Comparison of ENCODE assay signal across 1 cellular context in the genomic region with DNA sequence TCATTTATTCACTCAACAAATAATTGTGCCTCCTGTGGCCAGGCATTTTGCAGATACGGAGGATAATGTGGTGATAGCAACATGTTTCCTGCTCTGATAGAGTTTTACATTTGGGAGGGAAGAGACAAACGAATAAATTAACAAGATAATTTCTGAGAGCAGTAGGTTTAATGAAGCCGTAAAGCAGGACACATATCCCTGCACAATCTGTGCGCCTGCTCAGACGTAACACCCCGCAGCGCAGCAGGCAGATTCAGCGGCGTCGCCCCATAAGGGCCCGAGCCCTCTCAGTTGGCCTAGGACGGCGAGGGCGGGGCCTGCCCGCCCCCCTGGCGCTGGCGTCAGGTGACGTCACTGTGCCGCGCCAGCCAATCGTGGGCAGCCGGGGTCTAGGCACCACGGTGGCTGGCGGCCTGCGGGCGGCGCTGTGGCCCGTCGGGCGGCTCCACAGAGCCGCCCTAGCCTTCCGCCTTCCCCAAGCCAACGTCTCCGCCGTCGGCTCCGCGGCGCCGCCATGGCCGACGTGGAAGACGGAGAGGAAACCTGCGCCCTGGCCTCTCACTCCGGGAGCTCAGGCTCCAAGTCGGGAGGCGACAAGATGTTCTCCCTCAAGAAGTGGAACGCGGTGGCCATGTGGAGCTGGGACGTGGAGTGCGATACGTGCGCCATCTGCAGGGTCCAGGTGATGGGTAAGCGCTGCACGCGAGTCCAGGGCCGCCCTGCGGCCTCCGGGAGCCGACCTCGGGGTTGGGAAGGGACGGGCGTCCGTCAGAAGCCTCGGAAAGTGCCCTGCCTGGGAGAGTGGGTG.
TF ChIP-seq lines count a peak whose summit lies in the region.

A gene (plus strand): TSS at position 471 of the 808 bp plus-strand sequence. CDS start 44 bp downstream, at position 515.

TF ChIP-seq in GM12878, 131 proteins besides CTCF, POLR2A, EP300 and RAD21 (continued from another document and continues in another):
- TF ChIP-seq IKZF2 (IDR thresholded peaks at IDR 0.05) (no peak; a peak in 1 of 4 replicates), SPI1 (IDR thresholded peaks at IDR 0.05; ENCODE audit: borderline replicate concordance, insufficient read depth, low read depth, low read length) (0 out of 2 replicates have a peak, but pooled peaks have one; percentile 9), HCFC1 (IDR thresholded peaks at IDR 0.05; ENCODE audit: low read length) (peak; percentile 45; the same call in 1 of the 2 replicates), RUNX3 (IDR thresholded peaks at IDR 0.05; ENCODE audit: low read length) (peak; percentile 9; the same call in 1 of the 2 replicates), KDM1A (IDR thresholded peaks at IDR 0.05; ENCODE audit: borderline replicate concordance) (no peak), POLR2AphosphoS5 (IDR thresholded peaks at IDR 0.05; ENCODE audit: low read length) (peak; percentile 87), POLR2AphosphoS2 (IDR thresholded peaks at IDR 0.05; ENCODE audit: low read depth, low read length) (0 out of 2 replicates have a peak, but pooled peaks have one; percentile 57), MTA2 (IDR thresholded peaks at IDR 0.05; ENCODE audit: low read depth) (peak; percentile 8; the same call in 1 of the 2 replicates), TCF12 (IDR thresholded peaks at IDR 0.05; ENCODE audit: low read depth, low read length) (peak; percentile 39; the same call in 1 of the 2 replicates), NRF1 (conservative IDR thresholded peaks at IDR 0.05; ENCODE audit: low read depth, low read length) (peak; percentile 47), ZZZ3 (IDR thresholded peaks at IDR 0.05; ENCODE audit: control insufficient read depth, insufficient read length, low read depth) (no peak), RELA (IDR thresholded peaks at IDR 0.05; ENCODE audit: borderline replicate concordance, partially characterized antibody) (peak; percentile 37), PML (IDR thresholded peaks at IDR 0.05; ENCODE audit: low read length) (peak; percentile 57), BACH1 (IDR thresholded peaks at IDR 0.05; ENCODE audit: borderline replicate concordance) (peak; percentile 48; the same call in 1 of the 2 replicates), RB1 (IDR thresholded peaks at IDR 0.05; ENCODE audit: borderline replicate concordance) (peak; percentile 75; the same call in 1 of the 2 replicates), IKZF1 (conservative IDR thresholded peaks at IDR 0.05) (peak; percentile 86), RCOR1 (conservative IDR thresholded peaks at IDR 0.05; ENCODE audit: low read depth, low read length) (no peak), STAT1 (conservative IDR thresholded peaks at IDR 0.05) (no peak; the same call in 1 of the 2 replicates), ETV6 (conservative IDR thresholded peaks at IDR 0.05 in 1 of 2, IDR thresholded peaks at IDR 0.05 in 1 of 2; ENCODE audit: borderline replicate concordance in 1 of 2, low read depth in 1 of 2) (peak in 1 of 2 experiments; percentile 0; a peak in 1 of 4 replicates), DPF2 (IDR thresholded peaks at IDR 0.05) (peak; percentile 59; the same call in 1 of the 2 replicates), YY1 (IDR thresholded peaks at IDR 0.05; ENCODE audit: low read depth, low read length) (peak; percentile 94), KLF5 (IDR thresholded peaks at IDR 0.05; ENCODE audit: partially characterized antibody) (peak; percentile 42), RBBP5 (conservative IDR thresholded peaks at IDR 0.05) (0 out of 2 replicates have a peak, but pooled peaks have one; percentile 66), MYC (IDR thresholded peaks at IDR 0.05; ENCODE audit: insufficient read depth, insufficient read length, insufficient replicate concordance, low read length, severe bottlenecking) (peak; percentile 80), CREB1 (IDR thresholded peaks at IDR 0.05; ENCODE audit: low read depth) (peak; percentile 98), SIN3A (IDR thresholded peaks at IDR 0.05; ENCODE audit: low read depth, low read length) (peak; percentile 70; the same call in 1 of the 2 replicates), FOXM1 (IDR thresholded peaks at IDR 0.05; ENCODE audit: low read depth, low read length) (no peak), ATF7 (IDR thresholded peaks at IDR 0.05; ENCODE audit: low read depth) (peak; percentile 96), TCF3 (IDR thresholded peaks at IDR 0.05; ENCODE audit: borderline replicate concordance, insufficient read depth, low read depth, low read length) (peak; percentile 35; the same call in 1 of the 2 replicates), NR2F1 (conservative IDR thresholded peaks at IDR 0.05) (no peak; the same call in none of the 2 replicates), ZNF274 (IDR thresholded peaks at IDR 0.05; ENCODE audit: insufficient read depth, insufficient read length) (no peak), ZNF24 (IDR thresholded peaks at IDR 0.05) (peak; percentile 57; the same call in 1 of the 2 replicates), BCL11A (IDR thresholded peaks at IDR 0.05; ENCODE audit: low read depth, low read length) (no peak), ZNF384 (IDR thresholded peaks at IDR 0.05; ENCODE audit: borderline replicate concordance, low read depth, low read length) (no peak), TAF1 (IDR thresholded peaks at IDR 0.05; ENCODE audit: borderline replicate concordance, low read depth, low read length) (peak; percentile 67), NR2C2 (IDR thresholded peaks at IDR 0.05; ENCODE audit: borderline replicate concordance, control insufficient read depth, insufficient read length, low read depth) (no peak), SP1 (IDR thresholded peaks at IDR 0.05; ENCODE audit: low read depth, low read length) (peak; percentile 84), EED (IDR thresholded peaks at IDR 0.05; ENCODE audit: low read depth) (0 out of 2 replicates have a peak, but pooled peaks have one; percentile 35)
- TF ChIP-seq, protein P1, sequence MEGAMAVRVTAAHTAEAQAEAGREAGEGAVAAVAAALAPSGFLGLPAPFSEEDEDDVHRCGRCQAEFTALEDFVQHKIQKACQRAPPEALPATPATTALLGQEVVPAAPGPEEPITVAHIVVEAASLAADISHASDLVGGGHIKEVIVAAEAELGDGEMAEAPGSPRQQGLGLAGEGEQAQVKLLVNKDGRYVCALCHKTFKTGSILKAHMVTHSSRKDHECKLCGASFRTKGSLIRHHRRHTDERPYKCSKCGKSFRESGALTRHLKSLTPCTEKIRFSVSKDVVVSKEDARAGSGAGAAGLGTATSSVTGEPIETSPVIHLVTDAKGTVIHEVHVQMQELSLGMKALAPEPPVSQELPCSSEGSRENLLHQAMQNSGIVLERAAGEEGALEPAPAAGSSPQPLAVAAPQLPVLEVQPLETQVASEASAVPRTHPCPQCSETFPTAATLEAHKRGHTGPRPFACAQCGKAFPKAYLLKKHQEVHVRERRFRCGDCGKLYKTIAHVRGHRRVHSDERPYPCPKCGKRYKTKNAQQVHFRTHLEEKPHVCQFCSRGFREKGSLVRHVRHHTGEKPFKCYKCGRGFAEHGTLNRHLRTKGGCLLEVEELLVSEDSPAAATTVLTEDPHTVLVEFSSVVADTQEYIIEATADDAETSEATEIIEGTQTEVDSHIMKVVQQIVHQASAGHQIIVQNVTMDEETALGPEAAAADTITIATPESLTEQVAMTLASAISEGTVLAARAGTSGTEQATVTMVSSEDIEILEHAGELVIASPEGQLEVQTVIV (IDR thresholded peaks at IDR 0.05; ENCODE audit: borderline replicate concordance, partially characterized antibody) = peak; percentile 98
- TF ChIP-seq, protein P2, sequence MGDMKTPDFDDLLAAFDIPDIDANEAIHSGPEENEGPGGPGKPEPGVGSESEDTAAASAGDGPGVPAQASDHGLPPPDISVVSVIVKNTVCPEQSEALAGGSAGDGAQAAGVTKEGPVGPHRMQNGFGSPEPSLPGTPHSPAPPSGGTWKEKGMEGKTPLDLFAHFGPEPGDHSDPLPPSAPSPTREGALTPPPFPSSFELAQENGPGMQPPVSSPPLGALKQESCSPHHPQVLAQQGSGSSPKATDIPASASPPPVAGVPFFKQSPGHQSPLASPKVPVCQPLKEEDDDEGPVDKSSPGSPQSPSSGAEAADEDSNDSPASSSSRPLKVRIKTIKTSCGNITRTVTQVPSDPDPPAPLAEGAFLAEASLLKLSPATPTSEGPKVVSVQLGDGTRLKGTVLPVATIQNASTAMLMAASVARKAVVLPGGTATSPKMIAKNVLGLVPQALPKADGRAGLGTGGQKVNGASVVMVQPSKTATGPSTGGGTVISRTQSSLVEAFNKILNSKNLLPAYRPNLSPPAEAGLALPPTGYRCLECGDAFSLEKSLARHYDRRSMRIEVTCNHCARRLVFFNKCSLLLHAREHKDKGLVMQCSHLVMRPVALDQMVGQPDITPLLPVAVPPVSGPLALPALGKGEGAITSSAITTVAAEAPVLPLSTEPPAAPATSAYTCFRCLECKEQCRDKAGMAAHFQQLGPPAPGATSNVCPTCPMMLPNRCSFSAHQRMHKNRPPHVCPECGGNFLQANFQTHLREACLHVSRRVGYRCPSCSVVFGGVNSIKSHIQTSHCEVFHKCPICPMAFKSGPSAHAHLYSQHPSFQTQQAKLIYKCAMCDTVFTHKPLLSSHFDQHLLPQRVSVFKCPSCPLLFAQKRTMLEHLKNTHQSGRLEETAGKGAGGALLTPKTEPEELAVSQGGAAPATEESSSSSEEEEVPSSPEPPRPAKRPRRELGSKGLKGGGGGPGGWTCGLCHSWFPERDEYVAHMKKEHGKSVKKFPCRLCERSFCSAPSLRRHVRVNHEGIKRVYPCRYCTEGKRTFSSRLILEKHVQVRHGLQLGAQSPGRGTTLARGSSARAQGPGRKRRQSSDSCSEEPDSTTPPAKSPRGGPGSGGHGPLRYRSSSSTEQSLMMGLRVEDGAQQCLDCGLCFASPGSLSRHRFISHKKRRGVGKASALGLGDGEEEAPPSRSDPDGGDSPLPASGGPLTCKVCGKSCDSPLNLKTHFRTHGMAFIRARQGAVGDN (IDR thresholded peaks at IDR 0.05) = peak; percentile 67; the same call in 1 of the 2 replicates
- TF ChIP-seq, protein P3, sequence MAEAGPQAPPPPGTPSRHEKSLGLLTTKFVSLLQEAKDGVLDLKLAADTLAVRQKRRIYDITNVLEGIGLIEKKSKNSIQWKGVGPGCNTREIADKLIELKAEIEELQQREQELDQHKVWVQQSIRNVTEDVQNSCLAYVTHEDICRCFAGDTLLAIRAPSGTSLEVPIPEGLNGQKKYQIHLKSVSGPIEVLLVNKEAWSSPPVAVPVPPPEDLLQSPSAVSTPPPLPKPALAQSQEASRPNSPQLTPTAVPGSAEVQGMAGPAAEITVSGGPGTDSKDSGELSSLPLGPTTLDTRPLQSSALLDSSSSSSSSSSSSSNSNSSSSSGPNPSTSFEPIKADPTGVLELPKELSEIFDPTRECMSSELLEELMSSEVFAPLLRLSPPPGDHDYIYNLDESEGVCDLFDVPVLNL (IDR thresholded peaks at IDR 0.05; ENCODE audit: low read depth, low read length) = no peak
- TF ChIP-seq, protein P4, sequence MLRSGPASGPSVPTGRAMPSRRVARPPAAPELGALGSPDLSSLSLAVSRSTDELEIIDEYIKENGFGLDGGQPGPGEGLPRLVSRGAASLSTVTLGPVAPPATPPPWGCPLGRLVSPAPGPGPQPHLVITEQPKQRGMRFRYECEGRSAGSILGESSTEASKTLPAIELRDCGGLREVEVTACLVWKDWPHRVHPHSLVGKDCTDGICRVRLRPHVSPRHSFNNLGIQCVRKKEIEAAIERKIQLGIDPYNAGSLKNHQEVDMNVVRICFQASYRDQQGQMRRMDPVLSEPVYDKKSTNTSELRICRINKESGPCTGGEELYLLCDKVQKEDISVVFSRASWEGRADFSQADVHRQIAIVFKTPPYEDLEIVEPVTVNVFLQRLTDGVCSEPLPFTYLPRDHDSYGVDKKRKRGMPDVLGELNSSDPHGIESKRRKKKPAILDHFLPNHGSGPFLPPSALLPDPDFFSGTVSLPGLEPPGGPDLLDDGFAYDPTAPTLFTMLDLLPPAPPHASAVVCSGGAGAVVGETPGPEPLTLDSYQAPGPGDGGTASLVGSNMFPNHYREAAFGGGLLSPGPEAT (IDR thresholded peaks at IDR 0.05; ENCODE audit: low read depth) = 0 out of 2 replicates have a peak, but pooled peaks have one; percentile 41
- TF ChIP-seq, protein P5, sequence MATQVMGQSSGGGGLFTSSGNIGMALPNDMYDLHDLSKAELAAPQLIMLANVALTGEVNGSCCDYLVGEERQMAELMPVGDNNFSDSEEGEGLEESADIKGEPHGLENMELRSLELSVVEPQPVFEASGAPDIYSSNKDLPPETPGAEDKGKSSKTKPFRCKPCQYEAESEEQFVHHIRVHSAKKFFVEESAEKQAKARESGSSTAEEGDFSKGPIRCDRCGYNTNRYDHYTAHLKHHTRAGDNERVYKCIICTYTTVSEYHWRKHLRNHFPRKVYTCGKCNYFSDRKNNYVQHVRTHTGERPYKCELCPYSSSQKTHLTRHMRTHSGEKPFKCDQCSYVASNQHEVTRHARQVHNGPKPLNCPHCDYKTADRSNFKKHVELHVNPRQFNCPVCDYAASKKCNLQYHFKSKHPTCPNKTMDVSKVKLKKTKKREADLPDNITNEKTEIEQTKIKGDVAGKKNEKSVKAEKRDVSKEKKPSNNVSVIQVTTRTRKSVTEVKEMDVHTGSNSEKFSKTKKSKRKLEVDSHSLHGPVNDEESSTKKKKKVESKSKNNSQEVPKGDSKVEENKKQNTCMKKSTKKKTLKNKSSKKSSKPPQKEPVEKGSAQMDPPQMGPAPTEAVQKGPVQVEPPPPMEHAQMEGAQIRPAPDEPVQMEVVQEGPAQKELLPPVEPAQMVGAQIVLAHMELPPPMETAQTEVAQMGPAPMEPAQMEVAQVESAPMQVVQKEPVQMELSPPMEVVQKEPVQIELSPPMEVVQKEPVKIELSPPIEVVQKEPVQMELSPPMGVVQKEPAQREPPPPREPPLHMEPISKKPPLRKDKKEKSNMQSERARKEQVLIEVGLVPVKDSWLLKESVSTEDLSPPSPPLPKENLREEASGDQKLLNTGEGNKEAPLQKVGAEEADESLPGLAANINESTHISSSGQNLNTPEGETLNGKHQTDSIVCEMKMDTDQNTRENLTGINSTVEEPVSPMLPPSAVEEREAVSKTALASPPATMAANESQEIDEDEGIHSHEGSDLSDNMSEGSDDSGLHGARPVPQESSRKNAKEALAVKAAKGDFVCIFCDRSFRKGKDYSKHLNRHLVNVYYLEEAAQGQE (IDR thresholded peaks at IDR 0.05; ENCODE audit: low read depth, low read length) = no peak
